In genomic region chr19:49923055-49924003, GRCh38 we compare ENCODE assay signal across 1 cellular context.
TF ChIP-seq lines count a peak whose summit lies in the region.

No MANE protein-coding gene starts in this region.

TF ChIP-seq in SK-N-SH treated with all-trans-retinoic acid at 6 μM for 48 hours, 23 proteins besides CTCF, POLR2A, EP300 and RAD21 (continued from another document):
- TF ChIP-seq, protein P1, sequence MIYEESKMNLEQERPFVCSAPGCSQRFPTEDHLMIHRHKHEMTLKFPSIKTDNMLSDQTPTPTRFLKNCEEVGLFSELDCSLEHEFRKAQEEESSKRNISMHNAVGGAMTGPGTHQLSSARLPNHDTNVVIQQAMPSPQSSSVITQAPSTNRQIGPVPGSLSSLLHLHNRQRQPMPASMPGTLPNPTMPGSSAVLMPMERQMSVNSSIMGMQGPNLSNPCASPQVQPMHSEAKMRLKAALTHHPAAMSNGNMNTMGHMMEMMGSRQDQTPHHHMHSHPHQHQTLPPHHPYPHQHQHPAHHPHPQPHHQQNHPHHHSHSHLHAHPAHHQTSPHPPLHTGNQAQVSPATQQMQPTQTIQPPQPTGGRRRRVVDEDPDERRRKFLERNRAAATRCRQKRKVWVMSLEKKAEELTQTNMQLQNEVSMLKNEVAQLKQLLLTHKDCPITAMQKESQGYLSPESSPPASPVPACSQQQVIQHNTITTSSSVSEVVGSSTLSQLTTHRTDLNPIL (CRISPR knock-in tag; IDR thresholded peaks at IDR 0.05; ENCODE audit: low read depth): no peak
- TF ChIP-seq ZNF70 (CRISPR knock-in tag; IDR thresholded peaks at IDR 0.05): no peak
- no peak for TF ChIP-seq PPARA (CRISPR knock-in tag; IDR thresholded peaks at IDR 0.05; ENCODE audit: borderline replicate concordance)
- TF ChIP-seq, protein P2, sequence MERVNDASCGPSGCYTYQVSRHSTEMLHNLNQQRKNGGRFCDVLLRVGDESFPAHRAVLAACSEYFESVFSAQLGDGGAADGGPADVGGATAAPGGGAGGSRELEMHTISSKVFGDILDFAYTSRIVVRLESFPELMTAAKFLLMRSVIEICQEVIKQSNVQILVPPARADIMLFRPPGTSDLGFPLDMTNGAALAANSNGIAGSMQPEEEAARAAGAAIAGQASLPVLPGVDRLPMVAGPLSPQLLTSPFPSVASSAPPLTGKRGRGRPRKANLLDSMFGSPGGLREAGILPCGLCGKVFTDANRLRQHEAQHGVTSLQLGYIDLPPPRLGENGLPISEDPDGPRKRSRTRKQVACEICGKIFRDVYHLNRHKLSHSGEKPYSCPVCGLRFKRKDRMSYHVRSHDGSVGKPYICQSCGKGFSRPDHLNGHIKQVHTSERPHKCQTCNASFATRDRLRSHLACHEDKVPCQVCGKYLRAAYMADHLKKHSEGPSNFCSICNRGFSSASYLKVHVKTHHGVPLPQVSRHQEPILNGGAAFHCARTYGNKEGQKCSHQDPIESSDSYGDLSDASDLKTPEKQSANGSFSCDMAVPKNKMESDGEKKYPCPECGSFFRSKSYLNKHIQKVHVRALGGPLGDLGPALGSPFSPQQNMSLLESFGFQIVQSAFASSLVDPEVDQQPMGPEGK (CRISPR knock-in tag; IDR thresholded peaks at IDR 0.05; ENCODE audit: borderline replicate concordance): no peak
- TF ChIP-seq POU6F1 (CRISPR knock-in tag; IDR thresholded peaks at IDR 0.05; ENCODE audit: borderline replicate concordance, low read depth): no peak
- no peak for TF ChIP-seq ISL1 (CRISPR knock-in tag; IDR thresholded peaks at IDR 0.05)
- TF ChIP-seq ZNF8 (CRISPR knock-in tag; IDR thresholded peaks at IDR 0.05): no peak
- no peak for TF ChIP-seq TCF4 (CRISPR knock-in tag; IDR thresholded peaks at IDR 0.05; ENCODE audit: borderline replicate concordance)
- TF ChIP-seq ZFP30 (CRISPR knock-in tag; IDR thresholded peaks at IDR 0.05): no peak
- TF ChIP-seq SNAI2 (CRISPR knock-in tag; IDR thresholded peaks at IDR 0.05): no peak
- TF ChIP-seq ESRRG (CRISPR knock-in tag; IDR thresholded peaks at IDR 0.05): no peak
TF ChIP-seq in SK-N-SH treated with all-trans-retinoic acid at 6 μM for 48 hours: peak in this region for 0.
